ENCODE assay signal across 1 cellular context in the genomic region with DNA sequence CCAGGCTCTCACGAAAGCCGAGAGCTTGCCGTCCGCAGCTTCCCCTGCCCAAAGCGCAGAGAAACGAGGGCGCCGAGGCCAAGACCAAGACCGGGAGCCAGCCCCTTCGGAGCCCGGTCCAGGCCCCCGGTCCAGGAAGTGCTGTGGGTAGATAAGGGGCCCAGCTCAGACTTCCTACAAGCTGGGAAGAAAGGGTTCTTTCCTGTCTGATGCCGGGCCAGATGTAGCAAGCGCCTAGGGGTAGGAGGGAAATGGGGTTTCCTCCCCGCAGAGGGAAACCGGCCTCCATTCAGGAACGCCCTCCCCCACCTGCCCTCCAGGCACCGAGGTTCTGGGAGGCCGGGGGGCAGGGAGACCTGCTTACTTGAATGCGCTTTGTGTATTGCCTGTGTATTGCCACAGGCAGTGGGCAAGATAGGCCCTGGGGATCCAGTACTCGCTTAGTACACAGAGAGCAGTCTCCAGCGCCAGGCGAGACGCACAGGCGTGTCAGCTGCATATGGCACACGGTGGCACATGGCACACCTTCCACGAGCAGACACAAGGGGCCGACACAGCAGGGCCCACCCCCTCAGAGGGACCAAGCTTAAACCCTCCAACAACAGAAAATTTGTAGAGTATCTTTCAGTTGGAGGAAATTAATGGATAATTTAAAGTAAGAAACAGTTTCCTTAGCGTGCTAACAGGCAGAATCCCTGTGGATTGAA.
TF ChIP-seq lines count a peak whose summit lies in the region.

No MANE protein-coding gene starts in this region.

TF ChIP-seq in WTC11, 78 proteins besides CTCF, POLR2A, EP300 and RAD21 (continued from another document):
- TF ChIP-seq, protein P1, sequence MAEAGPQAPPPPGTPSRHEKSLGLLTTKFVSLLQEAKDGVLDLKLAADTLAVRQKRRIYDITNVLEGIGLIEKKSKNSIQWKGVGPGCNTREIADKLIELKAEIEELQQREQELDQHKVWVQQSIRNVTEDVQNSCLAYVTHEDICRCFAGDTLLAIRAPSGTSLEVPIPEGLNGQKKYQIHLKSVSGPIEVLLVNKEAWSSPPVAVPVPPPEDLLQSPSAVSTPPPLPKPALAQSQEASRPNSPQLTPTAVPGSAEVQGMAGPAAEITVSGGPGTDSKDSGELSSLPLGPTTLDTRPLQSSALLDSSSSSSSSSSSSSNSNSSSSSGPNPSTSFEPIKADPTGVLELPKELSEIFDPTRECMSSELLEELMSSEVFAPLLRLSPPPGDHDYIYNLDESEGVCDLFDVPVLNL (CRISPR knock-in tag; IDR thresholded peaks at IDR 0.05; ENCODE audit: borderline replicate concordance, low read depth), result no peak
- peak; percentile 82 for TF ChIP-seq FOXP1 (CRISPR knock-in tag; IDR thresholded peaks at IDR 0.05; ENCODE audit: borderline replicate concordance)
- TF ChIP-seq ETV6 (CRISPR knock-in tag; IDR thresholded peaks at IDR 0.05), result peak; percentile 53; the same call in 1 of the 2 replicates
TF ChIP-seq in WTC11: peak in this region for 11.
